In genomic region chr10:17115683-17116082, GRCh38 we compare ENCODE assay signal across 18 cellular contexts. TPM values are rescaled to one million over a fixed set of nuclear protein-coding genes. Genes with fewer than 3 reads are reported as not detected.
A peak's percentile ranks its signal among the peaks of the same experiment; 100 is the strongest.
DNase-seq lines count a peak whose midpoint lies in the region; ATAC-seq, FAIRE-seq and TF ChIP-seq lines count a peak whose summit lies in the region.
"Had no signal": no experiment of that assay in that cellular context is flagged by ENCODE, and none has a peak within 500 bp of the region (broad histone marks: within the 10 kb centered on the region; RNA-seq: fewer than 3 reads in every experiment).

No MANE protein-coding gene starts in this region.

- TF ChIP-seq POLR2A in IMR-90 (IDR thresholded peaks at IDR 0.05; ENCODE audit: low read depth, low read length): no peak
- TF ChIP-seq POLR2A in tibial nerve (IDR thresholded peaks at IDR 0.05): no peak
- no peak for TF ChIP-seq POLR2A in GM12891 (IDR thresholded peaks at IDR 0.05; ENCODE audit: low read depth, low read length)

- H3K4me3 ChIP-seq in BJ (ENCODE audit: low read depth, low read length): no peak overlapping the region
- no peak overlapping the region for H3K4me3 ChIP-seq in IMR-90 (ENCODE audit: insufficient read depth, low read depth, low read length)
- no peak overlapping the region for H3K4me3 ChIP-seq in brain microvascular endothelial cell (ENCODE audit: low read depth, low read length)
- H3K4me3 ChIP-seq in tibial nerve: no peak overlapping the region
- H3K4me3 ChIP-seq in upper lobe of right lung: no peak overlapping the region

- no peak overlapping the region for H3K27ac Mint-ChIP-seq in activated naive CD4-positive, alpha-beta T cell treated with anti-CD3 and anti-CD28 coated beads, Interleukin-2, amount 50 U/mL, for 72 hours
- H3K27ac Mint-ChIP-seq: activated naive CD4-positive, alpha-beta T cell treated with anti-CD3 and anti-CD28 coated beads, Interleukin-2, amount 50 U/mL, for 24 hours; mesothelial cell of epicardium; progenitor cell of endocrine pancreas had no signal

- in situ Hi-C loops in IMR-90 (cut with MboI; ENCODE audit: low sequenced_read_pairs): no loop called here
- in situ Hi-C loops in brain microvascular endothelial cell (cut with HindIII; ENCODE audit: low pct_ligation_motif_present, low sequenced_read_pairs): no loop called here

- H3K4ac ChIP-seq in IMR-90 (ENCODE audit: low read depth, low read length): peak overlapping the region; percentile 37

- H3K27me3 ChIP-seq in BJ (ENCODE audit: control insufficient read depth, insufficient read depth, low read length) (no peaks in the 10 kb centered on the region), IMR-90 (ENCODE audit: control insufficient read depth, insufficient read depth, low read length) (no peaks in the 10 kb centered on the region), brain microvascular endothelial cell (replicated peaks) (no peaks in the 10 kb centered on the region), tibial nerve (no peaks in the 10 kb centered on the region), upper lobe of right lung (no peaks in the 10 kb centered on the region)

- no peaks in the 10 kb centered on the region for H3K79me1 ChIP-seq in IMR-90 (ENCODE audit: low read depth in 1 of 2, low read length in 2 of 2)

- H3K27ac ChIP-seq in IMR-90 (ENCODE audit: insufficient read depth, low read length) (no peak overlapping the region), brain microvascular endothelial cell (no peak overlapping the region), tibial nerve (no peak overlapping the region), upper lobe of right lung (no peak overlapping the region)

- peak; percentile 75 for ATAC-seq in IMR-90 (ENCODE audit: low read depth)
- ATAC-seq in left colon: peak; percentile 78
- ATAC-seq in activated naive CD4-positive, alpha-beta T cell treated with anti-CD3 and anti-CD28 coated beads, Interleukin-2, amount 50 U/mL, for 72 hours: no peak
- no peak for ATAC-seq in upper lobe of right lung

- no peak overlapping the region for H4K8ac ChIP-seq in IMR-90 (ENCODE audit: low read depth in 2 of 2, low read length in 2 of 2)

- CTCF ChIA-PET in BJ (lab: Yijun Ruan, JAX) (interaction anchor here (0.6 to 1.2 kb wide), 2 partner anchors 125 to 1734 kb away, joined by 4 to 5 read pairs; no protein-coding TSS in a partner anchor), IMR-90 (lab: Yijun Ruan, JAX) (no interaction called here)

- no peak overlapping the region for H4K5ac ChIP-seq in IMR-90 (ENCODE audit: low read depth, low read length)

- H2BK120ac ChIP-seq in IMR-90 (ENCODE audit: low read depth, low read length): 0 out of 2 replicates have a peak overlapping the region, but pooled peaks have one; percentile 32

- no peak overlapping the region for H2AK9ac ChIP-seq in IMR-90 (replicated peaks; ENCODE audit: low read depth, low read length, poor library complexity)

- H3K36me3 ChIP-seq in BJ (ENCODE audit: control insufficient read depth, insufficient read depth, low read length): no peaks in the 10 kb centered on the region
- no peaks in the 10 kb centered on the region for H3K36me3 ChIP-seq in IMR-90 (ENCODE audit: control insufficient read depth, insufficient read depth, low read length)
- H3K36me3 ChIP-seq in brain microvascular endothelial cell (replicated peaks): no peaks in the 10 kb centered on the region
- no peaks in the 10 kb centered on the region for H3K36me3 ChIP-seq in tibial nerve
- H3K36me3 ChIP-seq in upper lobe of right lung: no peaks in the 10 kb centered on the region

- no peak overlapping the region for H2AK5ac ChIP-seq in IMR-90 (ENCODE audit: low read depth, low read length)

- H2AFZ ChIP-seq in IMR-90 (replicated peaks; ENCODE audit: low read length, poor library complexity): no peak overlapping the region

- H3K4me1 ChIP-seq in IMR-90 (ENCODE audit: control insufficient read depth, insufficient read depth, low read length) (peaks cover 6% of the 10 kb centered on the region), tibial nerve (peaks cover 0 to 13% (median 0%) of the 10 kb centered on the region in 4 donors), upper lobe of right lung (no peaks in the 10 kb centered on the region)

- H2BK20ac ChIP-seq in IMR-90 (ENCODE audit: low read depth, low read length): peak overlapping the region; percentile 23; the same call in 1 of the 2 replicates

- DNase-seq in BJ (ENCODE audit: low read depth) (no peak), IMR-90 (peak; percentile 51), brain microvascular endothelial cell (peak; percentile 44), left colon (no peak), tibial nerve (ENCODE audit: low spot score in 2 of 2) (no peak), GM12891 (ENCODE audit: insufficient read length, low spot score) (no peak), upper lobe of right lung (no peak)
- DNase-seq in activated naive CD4-positive, alpha-beta T cell treated with anti-CD3 and anti-CD28 coated beads, Interleukin-2, amount 50 U/mL, for 72 hours (ENCODE audit: low spot score in 2 of 2): no peak
- DNase-seq: COR-L47; H9; NCI-H2107; OCI-M1; stimulated activated naive CD4-positive, alpha-beta T cell treated with Interleukin-2 at 50 U/mL for 16 hours; T1000 had no signal

- H3K9ac ChIP-seq in IMR-90 (ENCODE audit: low read depth, low read length): no peak overlapping the region

- peak overlapping the region; percentile 31; the same call in 1 of the 2 replicates for H3K14ac ChIP-seq in IMR-90 (replicated peaks; ENCODE audit: low read depth, low read length)

- no TSS peak for BruUV-seq in IMR-90 (replicated peaks; lab: Mats Ljungman, UMichigan)

- no peak overlapping the region for H3K4me2 ChIP-seq in IMR-90 (ENCODE audit: low read depth, low read length)

- H3K9me1 ChIP-seq in IMR-90 (ENCODE audit: insufficient read depth, low read length): peaks cover 14% of the 10 kb centered on the region

- peak; percentile 25; the same call in 1 of the 2 replicates for TF ChIP-seq CTCF in BJ (IDR thresholded peaks at IDR 0.05; ENCODE audit: insufficient read depth, low read depth, low read length)
- peak; percentile 19; the same call in 1 of the 2 replicates for TF ChIP-seq CTCF in IMR-90 (conservative IDR thresholded peaks at IDR 0.05; ENCODE audit: low read depth, low read length)
- peak; percentile 42 for TF ChIP-seq CTCF in brain microvascular endothelial cell (IDR thresholded peaks at IDR 0.05; ENCODE audit: low read depth, low read length, missing control alignments)
- no peak for TF ChIP-seq CTCF in tibial nerve (IDR thresholded peaks at IDR 0.05)
- TF ChIP-seq CTCF in upper lobe of right lung (IDR thresholded peaks at IDR 0.05): no peak

- 0 out of 3 replicates have a peak overlapping the region, but pooled peaks have one; percentile 29 for H2BK15ac ChIP-seq in IMR-90 (ENCODE audit: low read depth, low read length)

- TF ChIP-seq EP300 in tibial nerve (IDR thresholded peaks at IDR 0.05): no peak

- TF ChIP-seq RAD21 in IMR-90 (IDR thresholded peaks at IDR 0.05; ENCODE audit: low read length): no peak; the same call in 1 of the 2 replicates

- no peak overlapping the region for H3K23ac ChIP-seq in IMR-90 (ENCODE audit: low read depth, low read length)

- peaks cover 0 to 7% of the 10 kb centered on the region in 2 donors for H3K36me3 Mint-ChIP-seq in activated naive CD4-positive, alpha-beta T cell treated with anti-CD3 and anti-CD28 coated beads, Interleukin-2, amount 50 U/mL, for 72 hours
- H3K36me3 Mint-ChIP-seq: mesothelial cell of epicardium had no signal

- H4K20me1 ChIP-seq in IMR-90 (ENCODE audit: insufficient read depth, low read length): no peaks in the 10 kb centered on the region

- H4K91ac ChIP-seq in IMR-90 (ENCODE audit: insufficient read depth, low read depth, low read length): no peak overlapping the region

- peaks cover 0 to 4% of the 10 kb centered on the region in 2 donors for H3K9me3 Mint-ChIP-seq in activated naive CD4-positive, alpha-beta T cell treated with anti-CD3 and anti-CD28 coated beads, Interleukin-2, amount 50 U/mL, for 72 hours
- H3K9me3 Mint-ChIP-seq: activated naive CD4-positive, alpha-beta T cell treated with anti-CD3 and anti-CD28 coated beads, Interleukin-2, amount 50 U/mL, for 24 hours; H9; mesothelial cell of epicardium had no signal

- H3K56ac ChIP-seq in IMR-90 (ENCODE audit: extremely low read depth, insufficient read depth, low read length): no peak overlapping the region

- no peak overlapping the region for H3K18ac ChIP-seq in IMR-90 (ENCODE audit: low read depth, low read length)

- no CpG with 5 or more reads among the region's 5 CpGs for WGBS in IMR-90 (ENCODE audit: extremely low coverage in 2 of 2, insufficient read length in 1 of 2), 2 experiments
- WGBS in tibial nerve, 2 donors: 71 to 73% methylated on average over 5 of the region's 5 CpGs

- intact Hi-C loops in IMR-90 (cut with micrococcal nuclease) (no loop called here), left colon (cut with DNase I, micrococcal nuclease) (no loop called here), upper lobe of right lung (cut with DNase I) (no loop called here)

- H3K9me3 ChIP-seq in IMR-90 (ENCODE audit: control insufficient read depth, insufficient read depth, low read length) (no peaks in the 10 kb centered on the region), tibial nerve (no peaks in the 10 kb centered on the region), upper lobe of right lung (no peaks in the 10 kb centered on the region)

- FAIRE-seq in GM12891 (lab: Jason Lieb, UNC): no peak
- FAIRE-seq: GM19239 had no signal

- no peak overlapping the region for H2BK5ac ChIP-seq in IMR-90 (ENCODE audit: low read depth, low read length, poor library complexity, severe bottlenecking)

- POLR2A ChIA-PET in BJ (lab: Charles Lee) (no interaction called here), IMR-90 (lab: Charles Lee; ENCODE audit: unreplicated experiment) (no interaction called here)

- dilution Hi-C loops in IMR-90 (cut with HindIII; ENCODE audit: low sequenced_read_pairs, unreplicated experiment): no loop called here

TF ChIP-seq in GM12891, 5 proteins besides CTCF, POLR2A, EP300 and RAD21:
- TF ChIP-seq PAX5 (IDR thresholded peaks at IDR 0.05; ENCODE audit: insufficient read depth, low read length, severe bottlenecking) (no peak), POLR2AphosphoS5 (IDR thresholded peaks at IDR 0.05; ENCODE audit: low read depth, low read length) (no peak), TAF1 (IDR thresholded peaks at IDR 0.05; ENCODE audit: low read depth, low read length) (no peak), SPI1 (IDR thresholded peaks at IDR 0.05; ENCODE audit: low read depth, low read length) (no peak), POU2F2 (IDR thresholded peaks at IDR 0.05; ENCODE audit: low read depth, low read length) (no peak)

RNA-seq across cellular contexts. Expression of gene CUBN, which starts 13.9 kb away (rescaled TPM):
- polyA plus RNA-seq in BJ (2011; rRNA removed) (0.39 TPM in 2 replicates), IMR-90 (2012; rRNA removed) (0.10 and 0.19 TPM in 2 replicates)
- 0.72 and 0.81 TPM in 2 replicates for polyA minus RNA-seq in BJ (2011; rRNA and poly(A)+ RNA removed)
- total RNA-seq in IMR-90 (2012; rRNA removed) (0.54 and 0.83 TPM in 2 replicates), left colon (under 1 TPM; 0.37 to 0.42 TPM), tibial nerve (10 to 100 TPM in 3 of 4 donors, 1 to 10 TPM in 1; 9.2 to 38.9 (median 25.4) TPM), upper lobe of right lung (1.3 TPM)
- 0.02 and 0.08 TPM in 2 replicates for polyA plus RNA-seq in IMR-90 (2012; cell fraction: cytosol; rRNA removed)
- polyA plus RNA-seq in IMR-90 (2012; cell fraction: nucleus; rRNA removed; ENCODE audit: low replicate concordance): 0.21 and 1.1 TPM in 2 replicates
- 1 to 10 TPM in 1 of 2 donors, under 1 TPM in 1; 0.32 to 1.1 TPM for total RNA-seq in activated naive CD4-positive, alpha-beta T cell treated with anti-CD3 and anti-CD28 coated beads, Interleukin-2, amount 50 U/mL, for 72 hours
- polyA plus RNA-seq in GM12891 (2012; ENCODE audit: low read depth, missing spikeins): 0.04 TPM

Comparison
In these comparisons a context has a peak if more than half of its experiments do, and no peak if none do; other contexts are left out.
1. DNase-seq: peak in IMR-90 (single experiment) and brain microvascular endothelial cell (single experiment); none in BJ (single experiment), left colon (0 of 2), tibial nerve (0 of 2), activated naive CD4-positive, alpha-beta T cell treated with anti-CD3 and anti-CD28 coated beads, Interleukin-2, amount 50 U/mL, for 72 hours (0 of 2), GM12891 (single experiment) and upper lobe of right lung (single experiment).
2. CTCF ChIP-seq: peak in BJ (single experiment), IMR-90 (single experiment) and brain microvascular endothelial cell (single experiment); none in tibial nerve (0 of 5) and upper lobe of right lung (single experiment).
3. ATAC-seq: peak in IMR-90 (single experiment) and left colon (single experiment); none in activated naive CD4-positive, alpha-beta T cell treated with anti-CD3 and anti-CD28 coated beads, Interleukin-2, amount 50 U/mL, for 72 hours (0 of 2) and upper lobe of right lung (single experiment).